8 cellular contexts compared by ENCODE assay signal in the genomic region with DNA sequence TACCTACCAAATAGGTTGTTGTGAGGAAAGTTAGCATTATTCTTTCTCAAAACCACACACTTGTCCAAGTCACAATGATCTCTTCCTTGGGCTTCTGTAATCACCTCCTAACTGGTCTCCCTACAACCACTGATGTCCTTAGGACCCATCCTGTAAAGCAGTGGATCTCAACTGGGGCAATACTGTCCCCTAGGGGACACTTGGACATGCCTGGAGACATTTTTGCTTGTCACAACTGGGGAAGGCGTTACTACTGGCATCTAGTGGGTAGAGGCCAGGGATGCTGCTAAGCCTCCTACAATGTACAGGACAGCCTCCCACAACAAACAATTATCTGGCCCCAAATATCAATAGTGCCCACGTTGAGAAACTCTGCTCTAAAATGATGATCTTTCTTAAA.
DNase-seq lines count a peak whose midpoint lies in the region; ATAC-seq, FAIRE-seq and TF ChIP-seq lines count a peak whose summit lies in the region.

No MANE protein-coding gene starts in this region.

- H3K9me3 ChIP-seq in kidney (ENCODE audit: control insufficient read depth in 1 of 2, low read length in 2 of 2): no peaks in the 10 kb centered on the region

- intact Hi-C loops in kidney (cut with DNase I): no loop called here
- intact Hi-C loops in lower leg skin (cut with DNase I; ENCODE audit: low total_unique reads): no loop called here

- H3K4me3 ChIP-seq in kidney (ENCODE audit: low read length in 2 of 2) (no peak overlapping the region), lower leg skin (ENCODE audit: low read depth, poor library complexity, severe bottlenecking) (no peak overlapping the region)

- H3K36me3 ChIP-seq in kidney (ENCODE audit: control insufficient read depth in 1 of 2, insufficient read depth in 2 of 2, low read length in 2 of 2): no peaks in the 10 kb centered on the region

- in situ Hi-C loops in GM13976 (cut with MboI; ENCODE audit: low sequenced_read_pairs, unreplicated experiment): no loop called here

- 47 to 63% methylated on average over 2 of the region's 2 CpGs for WGBS in lower leg skin, 2 donors

- TF ChIP-seq CTCF in C4-2B (conservative IDR thresholded peaks at IDR 0.05) (peak; percentile 44), GM13976 (IDR thresholded peaks at IDR 0.05; ENCODE audit: borderline replicate concordance, control extremely low read depth, extremely low read depth, insufficient read depth, missing control alignments) (peak; percentile 60), kidney (IDR thresholded peaks at IDR 0.05; ENCODE audit: borderline replicate concordance, extremely low read depth, insufficient read depth) (peak; percentile 39), lower leg skin (IDR thresholded peaks at IDR 0.05) (no peak)

- peak; percentile 26 for DNase-seq in GM13976 (ENCODE audit: low spot score)
- peak; percentile 75 for DNase-seq in MV-4-11 (lab: John Stamatoyannopoulos, UW)
- DNase-seq in astrocyte of the hippocampus (ENCODE audit: low read depth, low spot score): peak; percentile 11
- no peak for DNase-seq in kidney
- DNase-seq in COLO829 (ENCODE audit: low spot score): no peak
- DNase-seq in lower leg skin (ENCODE audit: low spot score in 2 of 2): no peak

- ATAC-seq in GM21423 (IDR thresholded peaks at IDR 0.05; ENCODE audit: unreplicated experiment): no peak

- H3K9ac ChIP-seq in kidney (ENCODE audit: low read length in 2 of 2): no peak overlapping the region

- H3K4me1 ChIP-seq in kidney (ENCODE audit: control insufficient read depth in 1 of 2, insufficient read depth in 1 of 2, low read depth in 1 of 2, low read length in 2 of 2): no peaks in the 10 kb centered on the region

- no peak for FAIRE-seq in kidney (lab: Jason Lieb, UNC)

- TF ChIP-seq POLR2A in lower leg skin (IDR thresholded peaks at IDR 0.05): no peak

- H3K27ac ChIP-seq in C4-2B: no peak overlapping the region
- no peak overlapping the region for H3K27ac ChIP-seq in kidney (ENCODE audit: low read depth in 2 of 2, low read length in 2 of 2)

Comparison
In these comparisons a context has a peak if more than half of its experiments do, and no peak if none do; other contexts are left out.
1. CTCF ChIP-seq: peak in C4-2B (single experiment), GM13976 (single experiment) and kidney (single experiment); none in lower leg skin (0 of 3).
2. DNase-seq: peak in GM13976 (single experiment), MV-4-11 (single experiment) and astrocyte of the hippocampus (single experiment); none in kidney (single experiment), COLO829 (single experiment) and lower leg skin (0 of 2).